In the genomic region with DNA sequence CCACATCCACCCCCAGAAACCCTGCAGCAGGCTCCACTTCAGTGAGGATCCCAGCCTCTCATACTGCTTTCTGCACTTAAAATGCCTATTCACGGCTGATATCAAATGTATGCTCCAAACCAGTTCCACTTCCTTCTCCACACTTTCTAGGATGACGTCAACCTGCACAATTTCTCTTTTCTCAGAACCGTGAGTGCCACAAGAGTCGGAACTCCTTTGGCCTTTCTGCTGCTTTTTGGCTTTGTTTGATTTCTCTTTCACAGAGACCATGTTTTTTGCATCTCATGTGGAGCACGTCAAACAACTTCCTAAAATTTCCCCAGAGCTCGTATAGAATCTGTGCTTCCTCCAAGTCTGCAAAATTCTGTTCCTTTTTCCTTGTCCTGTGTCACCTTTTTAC, we compare ENCODE assay signal across 21 cellular contexts.
DNase-seq lines count a peak whose midpoint lies in the region; ATAC-seq lines count a peak whose summit lies in the region.
"Had no signal": no experiment of that assay in that cellular context is flagged by ENCODE, and none has a peak within 500 bp of the region (broad histone marks: within the 10 kb centered on the region; RNA-seq: fewer than 3 reads in every experiment).

No MANE protein-coding gene starts in this region.

- no peaks in the 10 kb centered on the region for H3K9me3 Mint-ChIP-seq in activated CD8-positive, alpha-beta memory T cell treated with anti-CD3 and anti-CD28 coated beads, Interleukin-2, amount 10 ng/mL, durations not matched to agents 7 days and 5 days (ENCODE audit: low read depth)
- H3K9me3 Mint-ChIP-seq in central memory CD8-positive, alpha-beta T cell, result no peaks in the 10 kb centered on the region
- H3K9me3 Mint-ChIP-seq: neural crest cell had no signal

- ATAC-seq in activated CD8-positive, alpha-beta memory T cell treated with anti-CD3 and anti-CD28 coated beads, Interleukin-2, amount 10 ng/mL, durations not matched to agents 7 days and 5 days, result peak; percentile 27
- ATAC-seq in central memory CD8-positive, alpha-beta T cell (replicated peaks; ENCODE audit: extremely low read depth, poor library complexity, severe bottlenecking), result no peak
- ATAC-seq in HG03571 (IDR thresholded peaks at IDR 0.05; ENCODE audit: unreplicated experiment), result no peak
- ATAC-seq: activated CD4-positive, CD25-positive, alpha-beta regulatory T cell treated with anti-CD3 and anti-CD28 coated beads, Interleukin-2, amount 50 U/mL, for 24 hours had no signal

- CTCF ChIA-PET in activated CD8-positive, alpha-beta memory T cell treated with anti-CD3 and anti-CD28 coated beads, Interleukin-2, amount 10 ng/mL, durations not matched to agents 7 days and 5 days (lab: Charles Lee), result no interaction called here

- peaks cover 35% of the 10 kb centered on the region for H3K27me3 Mint-ChIP-seq in activated CD8-positive, alpha-beta memory T cell treated with anti-CD3 and anti-CD28 coated beads, Interleukin-2, amount 10 ng/mL, durations not matched to agents 7 days and 5 days
- H3K27me3 Mint-ChIP-seq in central memory CD8-positive, alpha-beta T cell, result peaks cover 26% of the 10 kb centered on the region

- H3K4me3 ChIP-seq in thymus (ENCODE audit: low read length), result no peak overlapping the region
- H3K4me3 ChIP-seq: PC-9, testis had no signal

- H3K9me3 ChIP-seq in thymus (ENCODE audit: control insufficient read depth), result peaks cover 3% of the 10 kb centered on the region
- H3K9me3 ChIP-seq: Caco-2, testis had no signal

- H3K4me3 Mint-ChIP-seq in activated CD8-positive, alpha-beta memory T cell treated with anti-CD3 and anti-CD28 coated beads, Interleukin-2, amount 10 ng/mL, durations not matched to agents 7 days and 5 days, result no peak overlapping the region
- no peak overlapping the region for H3K4me3 Mint-ChIP-seq in central memory CD8-positive, alpha-beta T cell
- H3K4me3 Mint-ChIP-seq: neural crest cell had no signal

- peak overlapping the region; percentile 20 for H3K27ac ChIP-seq in thymus (ENCODE audit: low read depth)
- H3K27ac ChIP-seq: HL-60, PC-9, testis had no signal

- DNase-seq in activated CD8-positive, alpha-beta memory T cell treated with anti-CD3 and anti-CD28 coated beads, Interleukin-2, amount 10 ng/mL, durations not matched to agents 7 days and 5 days, result no peak
- no peak for DNase-seq in activated CD8-positive, alpha-beta memory T cell treated with anti-CD3 and anti-CD28 coated beads, Interleukin-2, amount 50 U/mL, for 4 hours
- peak; percentile 91 for DNase-seq in NCI-H510A treated with DMSO at 0.1 percent for 48 hours (lab: John Stamatoyannopoulos, UW)
- no peak for DNase-seq in central memory CD8-positive, alpha-beta T cell (ENCODE audit: low spot score in 2 of 2)
- no peak for DNase-seq in NCI-H1092 treated with DMSO at 0.1 percent for 48 hours (lab: John Stamatoyannopoulos, UW)
- DNase-seq in COR-L47 (lab: John Stamatoyannopoulos, UW), result no peak
- DNase-seq: ACHN, Caco-2, caudate nucleus, foreskin melanocyte, GF-D8, mammary epithelial cell, PC-9, retina, SW 1271, testis had no signal

- no peaks in the 10 kb centered on the region for H3K36me3 ChIP-seq in thymus (ENCODE audit: control insufficient read depth, insufficient read depth)

- WGBS in thymus, result 9% methylated on average over 6 of the region's 6 CpGs

- no peaks in the 10 kb centered on the region for H3K36me3 Mint-ChIP-seq in activated CD8-positive, alpha-beta memory T cell treated with anti-CD3 and anti-CD28 coated beads, Interleukin-2, amount 10 ng/mL, durations not matched to agents 7 days and 5 days
- H3K36me3 Mint-ChIP-seq in central memory CD8-positive, alpha-beta T cell (ENCODE audit: insufficient read depth), result peaks cover 2% of the 10 kb centered on the region

- peaks cover 4% of the 10 kb centered on the region for H3K4me1 ChIP-seq in thymus (ENCODE audit: control insufficient read depth, insufficient read depth, low read length)
- H3K4me1 ChIP-seq: Caco-2, testis had no signal

- no peaks in the 10 kb centered on the region for H3K27me3 ChIP-seq in thymus (ENCODE audit: control insufficient read depth, insufficient read depth)
- H3K27me3 ChIP-seq: testis had no signal

- no peak overlapping the region for H3K27ac Mint-ChIP-seq in activated CD8-positive, alpha-beta memory T cell treated with anti-CD3 and anti-CD28 coated beads, Interleukin-2, amount 10 ng/mL, durations not matched to agents 7 days and 5 days
- H3K27ac Mint-ChIP-seq in central memory CD8-positive, alpha-beta T cell (ENCODE audit: low read depth), result peak overlapping the region; percentile 33

- peaks cover 6% of the 10 kb centered on the region for H3K4me1 Mint-ChIP-seq in activated CD8-positive, alpha-beta memory T cell treated with anti-CD3 and anti-CD28 coated beads, Interleukin-2, amount 10 ng/mL, durations not matched to agents 7 days and 5 days
- H3K4me1 Mint-ChIP-seq in central memory CD8-positive, alpha-beta T cell, result no peaks in the 10 kb centered on the region
